In the genomic region with DNA sequence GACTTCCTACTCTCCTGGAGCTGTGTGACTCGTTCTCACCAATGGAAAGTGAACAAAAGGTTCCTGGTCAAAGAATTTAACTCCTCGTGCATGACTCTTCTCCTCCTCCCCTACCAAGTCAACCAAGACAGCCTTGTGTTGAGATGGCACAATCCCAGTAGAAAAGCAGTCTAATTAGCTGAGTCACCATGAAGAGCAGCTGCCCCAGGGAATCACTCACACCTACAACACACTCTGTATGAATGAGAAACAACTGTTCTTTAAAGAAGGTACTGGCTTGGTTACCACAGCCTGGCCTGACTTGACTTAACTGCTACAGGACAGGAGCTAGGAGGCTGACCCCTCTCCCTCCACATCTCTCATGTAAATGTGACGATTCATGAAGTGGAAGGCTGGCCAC, we compare ENCODE assay signal across 1 cellular context.
TF ChIP-seq lines count a peak whose summit lies in the region.

No MANE protein-coding gene starts in this region.

TF ChIP-seq in HepG2, 621 proteins besides CTCF, POLR2A, EP300 and RAD21:
- TF ChIP-seq NFE2L2 (IDR thresholded peaks at IDR 0.05; ENCODE audit: low read length) (peak; percentile 73), MAFK (conservative IDR thresholded peaks at IDR 0.05 in 1 of 2, IDR thresholded peaks at IDR 0.05 in 1 of 2; ENCODE audit: low read length in 2 of 2) (peak; percentile 30 to 33; a peak in 1 of 4 replicates)
- TF ChIP-seq, protein P1, sequence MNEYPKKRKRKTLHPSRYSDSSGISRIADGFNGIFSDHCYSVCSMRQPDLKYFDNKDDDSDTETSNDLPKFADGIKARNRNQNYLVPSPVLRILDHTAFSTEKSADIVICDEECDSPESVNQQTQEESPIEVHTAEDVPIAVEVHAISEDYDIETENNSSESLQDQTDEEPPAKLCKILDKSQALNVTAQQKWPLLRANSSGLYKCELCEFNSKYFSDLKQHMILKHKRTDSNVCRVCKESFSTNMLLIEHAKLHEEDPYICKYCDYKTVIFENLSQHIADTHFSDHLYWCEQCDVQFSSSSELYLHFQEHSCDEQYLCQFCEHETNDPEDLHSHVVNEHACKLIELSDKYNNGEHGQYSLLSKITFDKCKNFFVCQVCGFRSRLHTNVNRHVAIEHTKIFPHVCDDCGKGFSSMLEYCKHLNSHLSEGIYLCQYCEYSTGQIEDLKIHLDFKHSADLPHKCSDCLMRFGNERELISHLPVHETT (CRISPR knock-in tag; conservative IDR thresholded peaks at IDR 0.05), result no peak
- TF ChIP-seq, protein P2, sequence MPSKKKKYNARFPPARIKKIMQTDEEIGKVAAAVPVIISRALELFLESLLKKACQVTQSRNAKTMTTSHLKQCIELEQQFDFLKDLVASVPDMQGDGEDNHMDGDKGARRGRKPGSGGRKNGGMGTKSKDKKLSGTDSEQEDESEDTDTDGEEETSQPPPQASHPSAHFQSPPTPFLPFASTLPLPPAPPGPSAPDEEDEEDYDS (CRISPR knock-in tag; IDR thresholded peaks at IDR 0.05), result no peak
- TF ChIP-seq, protein P3, sequence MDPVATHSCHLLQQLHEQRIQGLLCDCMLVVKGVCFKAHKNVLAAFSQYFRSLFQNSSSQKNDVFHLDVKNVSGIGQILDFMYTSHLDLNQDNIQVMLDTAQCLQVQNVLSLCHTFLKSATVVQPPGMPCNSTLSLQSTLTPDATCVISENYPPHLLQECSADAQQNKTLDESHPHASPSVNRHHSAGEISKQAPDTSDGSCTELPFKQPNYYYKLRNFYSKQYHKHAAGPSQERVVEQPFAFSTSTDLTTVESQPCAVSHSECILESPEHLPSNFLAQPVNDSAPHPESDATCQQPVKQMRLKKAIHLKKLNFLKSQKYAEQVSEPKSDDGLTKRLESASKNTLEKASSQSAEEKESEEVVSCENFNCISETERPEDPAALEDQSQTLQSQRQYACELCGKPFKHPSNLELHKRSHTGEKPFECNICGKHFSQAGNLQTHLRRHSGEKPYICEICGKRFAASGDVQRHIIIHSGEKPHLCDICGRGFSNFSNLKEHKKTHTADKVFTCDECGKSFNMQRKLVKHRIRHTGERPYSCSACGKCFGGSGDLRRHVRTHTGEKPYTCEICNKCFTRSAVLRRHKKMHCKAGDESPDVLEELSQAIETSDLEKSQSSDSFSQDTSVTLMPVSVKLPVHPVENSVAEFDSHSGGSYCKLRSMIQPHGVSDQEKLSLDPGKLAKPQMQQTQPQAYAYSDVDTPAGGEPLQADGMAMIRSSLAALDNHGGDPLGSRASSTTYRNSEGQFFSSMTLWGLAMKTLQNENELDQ (CRISPR knock-in tag; IDR thresholded peaks at IDR 0.05; ENCODE audit: borderline replicate concordance), result no peak
TF ChIP-seq in HepG2: peak in this region for 2.
